ENCODE assay signal across 8 cellular contexts in the genomic region with DNA sequence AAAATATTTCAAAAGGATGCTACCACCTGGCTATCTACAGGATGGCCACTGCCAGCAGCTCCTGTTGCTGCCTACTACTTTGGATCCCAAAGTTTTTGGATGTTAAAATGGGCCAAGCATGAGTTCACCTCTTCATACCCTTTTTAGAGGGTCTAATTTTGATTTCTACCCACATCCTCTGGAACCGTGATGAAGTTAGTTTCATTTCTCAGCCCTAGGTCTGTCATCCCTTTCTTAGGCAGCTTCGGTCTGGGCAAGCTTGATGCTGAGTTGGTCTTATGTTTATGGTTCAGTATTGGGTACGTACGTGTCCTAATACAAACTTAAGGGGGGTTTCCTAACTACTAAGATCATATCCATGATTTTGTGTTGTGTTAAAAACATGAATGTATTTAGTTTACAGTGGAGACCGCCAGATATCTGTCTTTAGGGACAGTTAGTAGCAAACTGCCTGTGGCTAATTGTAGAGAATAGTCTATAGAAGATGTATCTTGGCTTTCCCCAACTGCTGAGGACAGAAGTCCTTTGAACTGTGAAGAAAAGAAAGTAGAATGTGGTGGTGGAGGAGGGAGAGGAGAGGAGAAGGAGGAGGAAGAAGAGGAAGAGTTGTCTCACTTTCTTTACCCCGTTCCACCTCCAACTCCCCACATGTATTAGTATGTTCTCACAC.
DNase-seq lines count a peak whose midpoint lies in the region; ATAC-seq and TF ChIP-seq lines count a peak whose summit lies in the region.

No MANE protein-coding gene starts in this region.

- H3K4me1 ChIP-seq in DND-41 (ENCODE audit: insufficient read depth, low read length) (peaks cover 26% of the 10 kb centered on the region), sigmoid colon (no peaks in the 10 kb centered on the region)

- no peak overlapping the region for H3K4me2 ChIP-seq in DND-41 (ENCODE audit: insufficient read depth, low read length)

- no peak overlapping the region for H3K9ac ChIP-seq in DND-41 (ENCODE audit: low read depth, low read length)

- H3K79me2 ChIP-seq in DND-41 (ENCODE audit: insufficient read depth, low read length) = no peaks in the 10 kb centered on the region; the same call in 1 of the 2 replicates

- H3K9me3 ChIP-seq in DND-41 (ENCODE audit: insufficient read depth, low read length, severe bottlenecking) (peaks cover 19% of the 10 kb centered on the region), sigmoid colon (no peaks in the 10 kb centered on the region)

- H3K27me3 Mint-ChIP-seq in activated naive CD8-positive, alpha-beta T cell treated with anti-CD3 and anti-CD28 coated beads for 36 hours = no peaks in the 10 kb centered on the region

- H3K4me3 ChIP-seq in DND-41 (ENCODE audit: low read depth in 1 of 2, low read length in 2 of 2) (no peak overlapping the region), sigmoid colon (no peak overlapping the region)

- no peak for TF ChIP-seq EP300 in sigmoid colon (IDR thresholded peaks at IDR 0.05)

- WGBS in sigmoid colon, 2 donors = 59 to 73% methylated on average over 6 of the region's 6 CpGs

- H3K27me3 ChIP-seq in DND-41 (ENCODE audit: insufficient read depth, low read length, poor library complexity) (no peaks in the 10 kb centered on the region), sigmoid colon (no peaks in the 10 kb centered on the region)

- peaks cover 57% of the 10 kb centered on the region for H3K36me3 Mint-ChIP-seq in activated naive CD8-positive, alpha-beta T cell treated with anti-CD3 and anti-CD28 coated beads for 36 hours

- TF ChIP-seq POLR2A in sigmoid colon (IDR thresholded peaks at IDR 0.05) = no peak

- H3K27ac Mint-ChIP-seq in activated naive CD8-positive, alpha-beta T cell treated with anti-CD3 and anti-CD28 coated beads for 36 hours = peak overlapping the region; percentile 96

- peak overlapping the region; percentile 56 for H3K4me3 Mint-ChIP-seq in activated naive CD8-positive, alpha-beta T cell treated with anti-CD3 and anti-CD28 coated beads for 36 hours

- H3K9me3 Mint-ChIP-seq in activated naive CD8-positive, alpha-beta T cell treated with anti-CD3 and anti-CD28 coated beads for 36 hours = peaks cover 34% of the 10 kb centered on the region

- H2AFZ ChIP-seq in DND-41 (ENCODE audit: low read depth, low read length) = no peak overlapping the region

- peak; percentile 45 for DNase-seq in DND-41
- no peak for DNase-seq in activated naive CD8-positive, alpha-beta T cell treated with anti-CD3 and anti-CD28 coated beads for 36 hours
- DNase-seq in HCEC 1CT = no peak
- no peak for DNase-seq in NCI-H748 (lab: John Stamatoyannopoulos, UW; ENCODE audit: unreplicated experiment)
- DNase-seq in amygdala (lab: John Stamatoyannopoulos, UW) = no peak
- DNase-seq in sigmoid colon = no peak

- no peaks in the 10 kb centered on the region for H4K20me1 ChIP-seq in DND-41 (ENCODE audit: insufficient read depth, low read length)

- intact Hi-C loops in sigmoid colon (cut with DNase I) = no loop called here

- H3K27ac ChIP-seq in DND-41 (ENCODE audit: low read length) (0 out of 2 replicates have a peak overlapping the region, but pooled peaks have one; percentile 44), sigmoid colon (no peak overlapping the region)

- TF ChIP-seq CTCF in DND-41 (IDR thresholded peaks at IDR 0.05; ENCODE audit: borderline replicate concordance, extremely low read depth, low read length, poor library complexity, severe bottlenecking) (no peak), sigmoid colon (IDR thresholded peaks at IDR 0.05) (no peak)

- H3K4me1 Mint-ChIP-seq in activated naive CD8-positive, alpha-beta T cell treated with anti-CD3 and anti-CD28 coated beads for 36 hours = peaks cover 55% of the 10 kb centered on the region

- ATAC-seq in DND-41 (ENCODE audit: insufficient read depth, low read depth) = peak; percentile 93
- peak; percentile 69 for ATAC-seq in GM19351 (IDR thresholded peaks at IDR 0.05; ENCODE audit: unreplicated experiment)
- peak; percentile 74 for ATAC-seq in HG03108 (IDR thresholded peaks at IDR 0.05; ENCODE audit: unreplicated experiment)

- H3K36me3 ChIP-seq in DND-41 (ENCODE audit: insufficient read depth, low read length) (peaks cover 9% of the 10 kb centered on the region), sigmoid colon (no peaks in the 10 kb centered on the region)
